In the genomic region with DNA sequence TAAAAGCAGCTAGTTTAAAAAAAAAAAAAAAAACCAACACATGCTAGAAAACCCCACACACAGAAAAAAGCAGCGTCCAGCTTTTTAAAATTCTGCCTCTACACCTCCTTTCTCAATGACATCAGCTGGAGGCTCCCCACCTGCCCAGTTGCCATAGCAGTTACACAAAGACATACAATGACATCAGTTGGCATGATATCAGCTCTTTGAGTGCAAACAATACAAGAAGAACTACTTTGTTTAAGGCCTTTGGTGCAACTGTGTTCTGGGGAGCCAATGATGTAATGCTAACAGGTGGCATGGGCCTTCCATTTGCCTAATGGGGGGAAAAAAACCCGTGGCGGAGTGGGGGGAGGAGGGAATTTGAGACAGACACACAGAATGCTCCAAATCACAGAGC, we compare ENCODE assay signal across 8 cellular contexts. TPM values are rescaled to one million over a fixed set of nuclear protein-coding genes. Genes with fewer than 3 reads are reported as not detected.
DNase-seq lines count a peak whose midpoint lies in the region; ATAC-seq and TF ChIP-seq lines count a peak whose summit lies in the region.

No MANE protein-coding gene starts in this region.

- H2AFZ ChIP-seq in fibroblast of lung (ENCODE audit: low read length) = no peak overlapping the region

- intact Hi-C loops in posterior vena cava (cut with DNase I) = no loop called here

- H3K27me3 ChIP-seq in GM06990 (replicated peaks; ENCODE audit: control insufficient read depth, insufficient read depth, low read length) (no peaks in the 10 kb centered on the region), fibroblast of lung (ENCODE audit: control insufficient read depth, insufficient read depth, low read length) (no peaks in the 10 kb centered on the region)

- peak; percentile 71 for DNase-seq in GM06990 (ENCODE audit: extremely low read depth, insufficient read length)
- DNase-seq in NCI-H2029 (lab: John Stamatoyannopoulos, UW) = peak; percentile 96
- DNase-seq in activated CD4-positive, alpha-beta T cell treated with anti-CD3 and anti-CD28 coated beads, Interleukin-2, amount 50 U/mL, for 1 hour = peak; percentile 52
- peak; percentile 66 to 85 for DNase-seq in fibroblast of lung (ENCODE audit: low read depth in 2 of 2)
- DNase-seq in pulmonary artery endothelial cell (ENCODE audit: low read depth, low spot score) = peak; percentile 10
- no peak for DNase-seq in posterior vena cava (ENCODE audit: low spot score)
- no peak for DNase-seq in HPDE6-E6E7 (ENCODE audit: extremely low spot score)

- no peak overlapping the region for H3K9ac ChIP-seq in fibroblast of lung (ENCODE audit: insufficient read depth, low read length)

- peaks cover 37% of the 10 kb centered on the region for H3K79me2 ChIP-seq in fibroblast of lung (ENCODE audit: control insufficient read depth, insufficient read depth, low read length)

- H3K4me2 ChIP-seq in fibroblast of lung (ENCODE audit: extremely low read depth, insufficient read depth, low read length) = no peak overlapping the region

- H4K20me1 ChIP-seq in fibroblast of lung (ENCODE audit: control insufficient read depth, extremely low read depth, insufficient read depth, low read length) = no peaks in the 10 kb centered on the region

- H3K4me3 ChIP-seq in GM06990 (replicated peaks; ENCODE audit: low read depth, low read length) (no peak overlapping the region), fibroblast of lung (replicated peaks in 1 of 4; ENCODE audit: control extremely low read depth in 1 of 4, insufficient read depth in 1 of 4, low read depth in 3 of 4, low read length in 4 of 4) (no peak overlapping the region)

- H3K36me3 ChIP-seq in GM06990 (ENCODE audit: control insufficient read depth, insufficient read depth, low read length) (peaks cover 3% of the 10 kb centered on the region), fibroblast of lung (ENCODE audit: control insufficient read depth, insufficient read depth, low read length) (peaks cover 6% of the 10 kb centered on the region)

- TF ChIP-seq CTCF in GM06990 (IDR thresholded peaks at IDR 0.05; ENCODE audit: insufficient read depth, low read length, poor library complexity, severe bottlenecking) = no peak
- TF ChIP-seq CTCF in fibroblast of lung (conservative IDR thresholded peaks at IDR 0.05 in 1 of 2, IDR thresholded peaks at IDR 0.05 in 1 of 2; ENCODE audit: low read depth in 1 of 2, low read length in 2 of 2) = no peak

- H3K4me1 ChIP-seq in fibroblast of lung (ENCODE audit: control insufficient read depth, extremely low read depth, insufficient read depth, low read length) = peaks cover 6% of the 10 kb centered on the region

- ATAC-seq in HG02763 (IDR thresholded peaks at IDR 0.05; ENCODE audit: unreplicated experiment) = peak; percentile 33

- H3K27ac ChIP-seq in fibroblast of lung (ENCODE audit: insufficient read depth, low read length) = no peak overlapping the region

- no peaks in the 10 kb centered on the region for H3K9me3 ChIP-seq in fibroblast of lung (ENCODE audit: control insufficient read depth, insufficient read depth, low read depth, low read length)

RNA-seq across cellular contexts. Expression of a gene that starts 32.9 kb away (rescaled TPM):
- total RNA-seq in fibroblast of lung (22.6 and 71.7 TPM in 2 replicates), pulmonary artery endothelial cell (2.2 and 3.1 TPM in 2 replicates), posterior vena cava (1 to 10 TPM; 4.7 to 8.0 TPM)
- polyA plus RNA-seq in fibroblast of lung = 19.4 and 28.7 TPM in 2 replicates
- polyA plus RNA-seq in fibroblast of lung (2012) = 9.8 and 12.5 TPM in 2 replicates
- 24.7 and 37.0 TPM in 2 replicates for polyA minus RNA-seq in fibroblast of lung (ENCODE audit: low replicate concordance)

Comparison
In these comparisons a context has a peak if more than half of its experiments do, and no peak if none do; other contexts are left out.
1. DNase-seq: peak in GM06990 (single experiment), NCI-H2029 (single experiment), activated CD4-positive, alpha-beta T cell treated with anti-CD3 and anti-CD28 coated beads, Interleukin-2, amount 50 U/mL, for 1 hour (single experiment), fibroblast of lung (2 of 2) and pulmonary artery endothelial cell (single experiment); none in posterior vena cava (single experiment) and HPDE6-E6E7 (single experiment).